Comparison of ENCODE assay signal across 21 cellular contexts in genomic region chr1:183764981-183765380, GRCh38. TPM values are rescaled to one million over a fixed set of nuclear protein-coding genes. Genes with fewer than 3 reads are reported as not detected.
DNase-seq lines count a peak whose midpoint lies in the region; ATAC-seq lines count a peak whose summit lies in the region.
"Had no signal": no experiment of that assay in that cellular context is flagged by ENCODE, and none has a peak within 500 bp of the region (broad histone marks: within the 10 kb centered on the region; RNA-seq: fewer than 3 reads in every experiment).

No MANE protein-coding gene starts in this region.

- peaks cover 7% of the 10 kb centered on the region; the same call in 1 of the 2 replicates for H3F3A ChIP-seq in GM23248 (ENCODE audit: insufficient read depth)

- peaks cover 3% of the 10 kb centered on the region; the same call in 1 of the 2 replicates for H3K4me1 ChIP-seq in GM23248 (ENCODE audit: insufficient read depth)

- no peaks in the 10 kb centered on the region for H3K79me2 ChIP-seq in GM23248 (ENCODE audit: insufficient read depth)

- H3K9ac ChIP-seq in GM23248: no peak overlapping the region

- H3K27ac ChIP-seq in GM23248: peak overlapping the region; percentile 43
- H3K27ac ChIP-seq: SK-N-MC had no signal

- H3K9me3 ChIP-seq in GM23248 (ENCODE audit: low read depth): no peaks in the 10 kb centered on the region

- H3K9me2 ChIP-seq in GM23248 (ENCODE audit: insufficient read depth): no peaks in the 10 kb centered on the region

- H4K20me1 ChIP-seq in GM23248 (ENCODE audit: insufficient read depth): no peaks in the 10 kb centered on the region

- H3K4me2 ChIP-seq in GM23248 (ENCODE audit: unreplicated experiment): no peak overlapping the region

- no peak for ATAC-seq in GM19467 (IDR thresholded peaks at IDR 0.05; ENCODE audit: unreplicated experiment)
- ATAC-seq in GM18511 (IDR thresholded peaks at IDR 0.05; ENCODE audit: unreplicated experiment): no peak
- no peak for ATAC-seq in HG02973 (IDR thresholded peaks at IDR 0.05; ENCODE audit: unreplicated experiment)

- H2AFZ ChIP-seq in GM23248: no peak overlapping the region

- H3K4me3 ChIP-seq in GM23248: no peak overlapping the region
- H3K4me3 ChIP-seq: SK-N-MC had no signal

- DNase-seq in AG20443 (ENCODE audit: low spot score) (peak; percentile 27), GM23248 (peak; percentile 72), RPMI7951 (ENCODE audit: low read depth) (peak; percentile 36), fibroblast of peridontal ligament (ENCODE audit: extremely low read depth) (peak; percentile 81)
- DNase-seq in stimulated activated CD4-positive, alpha-beta T cell treated with anti-CD3 and anti-CD28 coated beads, Interleukin-12 subunit alpha, Interleukin-12 subunit beta, amount 100 ng/mL, for 4 hours: no peak
- DNase-seq: DND-41; GF-D8; H7; KBM-7; MV-4-11; NCI-H1417; NCI-H187; NCI-H2107; NCI-H510A; NCI-H748 treated with DMSO at 0.1 percent for 48 hours; NK-92 treated with Interleukin-12 subunit alpha and Interleukin-12 subunit beta, amount 100 ng/mL, for 24 hours; Right ventricle myocardium superior had no signal

- in situ Hi-C loops in GM23248 (cut with MboI): no loop called here

- no peaks in the 10 kb centered on the region for H3K27me3 ChIP-seq in GM23248 (replicated peaks; ENCODE audit: insufficient read depth)

- no peaks in the 10 kb centered on the region for H3K36me3 ChIP-seq in GM23248 (ENCODE audit: low read depth)

RNA-seq across cellular contexts. Expression of gene RGL1, which starts 39.9 kb away (rescaled TPM):
- total RNA-seq in GM23248 (2014; rRNA removed; shearing (Covaris generic)): 8.6 and 13.4 TPM in 2 replicates
- 9.2 and 9.4 TPM in 2 replicates for polyA plus RNA-seq in GM23248 (2016; fragmentation: Nextera tagmentation; extraction: Ambion mirVana)
- total RNA-seq in RPMI7951 (2014; rRNA removed; shearing (Covaris generic)): 19.2 and 23.6 TPM in 2 replicates
